Comparison of ENCODE assay signal across 21 cellular contexts in the genomic region with DNA sequence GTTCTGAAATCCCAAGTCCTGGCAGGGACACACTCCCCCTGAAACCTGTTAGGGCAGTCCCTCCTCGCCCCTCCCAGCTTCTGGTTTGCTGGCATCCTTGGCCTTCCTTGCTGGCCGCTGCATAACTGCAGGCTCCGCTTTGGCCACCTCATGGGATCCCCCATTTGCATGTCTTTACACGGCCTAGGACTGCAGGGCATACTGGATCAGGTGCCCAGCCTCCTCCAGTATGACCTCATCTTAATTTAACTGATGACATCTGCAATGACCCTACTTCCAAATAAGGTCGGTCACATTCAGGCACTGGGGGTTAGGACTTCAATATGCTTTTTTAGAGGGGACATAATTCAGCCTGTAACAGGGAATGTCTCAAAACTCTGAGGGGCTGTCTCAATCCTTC.
DNase-seq lines count a peak whose midpoint lies in the region; ATAC-seq and TF ChIP-seq lines count a peak whose summit lies in the region.
"Had no signal": no experiment of that assay in that cellular context is flagged by ENCODE, and none has a peak within 500 bp of the region (broad histone marks: within the 10 kb centered on the region; RNA-seq: fewer than 3 reads in every experiment).

No MANE protein-coding gene starts in this region.

- peaks cover 1% of the 10 kb centered on the region for H3K27me3 Mint-ChIP-seq in endodermal cell (ENCODE audit: insufficient read depth)
- peaks cover 39% of the 10 kb centered on the region for H3K27me3 Mint-ChIP-seq in activated CD4-positive, alpha-beta T cell treated with anti-CD3 and anti-CD28 coated beads, Interleukin-2, amount 10 ng/mL, durations not matched to agents 24 days and 14 days

- POLR2A ChIA-PET in PC-3 (lab: Charles Lee; ENCODE audit: unreplicated experiment) = no interaction called here

- H3K9me2 ChIP-seq in PC-3 (replicated peaks; ENCODE audit: low read length) = no peaks in the 10 kb centered on the region

- H3K4me2 ChIP-seq in PC-3 (ENCODE audit: low read length) = no peak overlapping the region

- H3K4me3 ChIP-seq in HUES64 (ENCODE audit: low read length) (no peak overlapping the region), endodermal cell (ENCODE audit: low read length) (no peak overlapping the region), PC-3 (ENCODE audit: low read length) (no peak overlapping the region)
- H3K4me3 ChIP-seq: breast epithelium, MG63, Peyer's patch had no signal

- H3K79me2 ChIP-seq in PC-3 (ENCODE audit: low read length) = no peaks in the 10 kb centered on the region

- H3K27me3 ChIP-seq in HUES64 (ENCODE audit: insufficient read depth, low read length) (no peaks in the 10 kb centered on the region), endodermal cell (ENCODE audit: control insufficient read depth, insufficient read depth, low read length, poor library complexity, severe bottlenecking) (no peaks in the 10 kb centered on the region), PC-3 (ENCODE audit: low read length) (peaks cover 22% of the 10 kb centered on the region)
- H3K27me3 ChIP-seq: BE2C, Peyer's patch had no signal

- H3K27ac Mint-ChIP-seq in endodermal cell = no peak overlapping the region
- H3K27ac Mint-ChIP-seq in activated CD4-positive, alpha-beta T cell treated with anti-CD3 and anti-CD28 coated beads, Interleukin-2, amount 10 ng/mL, durations not matched to agents 24 days and 14 days = no peak overlapping the region
- H3K27ac Mint-ChIP-seq: activated CD8-positive, alpha-beta T cell treated with anti-CD3 and anti-CD28 coated beads for 36 hours; stimulated activated effector memory CD8-positive, alpha-beta T cell treated with anti-CD3 and anti-CD28 coated beads, Interleukin-12 subunit alpha, Interleukin-12 subunit beta, amount 100 ng/mL, for 72 hours had no signal

- CTCF ChIA-PET in PC-3 (lab: Charles Lee) = no interaction called here

- no peak overlapping the region for H3K9ac ChIP-seq in HUES64 (ENCODE audit: low read depth, low read length)
- H3K9ac ChIP-seq in endodermal cell (ENCODE audit: extremely low read depth, low read length, poor library complexity, severe bottlenecking) = no peak overlapping the region
- H3K9ac ChIP-seq in PC-3 (ENCODE audit: low read length) = no peak overlapping the region

- DNase-seq in DMS53 (lab: John Stamatoyannopoulos, UW) (peak; percentile 55), endodermal cell (peak; percentile 85), islet precursor cell (peak; percentile 91), nucleus accumbens (lab: John Stamatoyannopoulos, UW) (no peak), NCI-H128 (lab: John Stamatoyannopoulos, UW; ENCODE audit: unreplicated experiment) (no peak), PC-3 (no peak)
- no peak for DNase-seq in activated CD4-positive, alpha-beta T cell treated with anti-CD3 and anti-CD28 coated beads, Interleukin-2, amount 10 ng/mL, durations not matched to agents 24 days and 14 days
- DNase-seq: activated CD8-positive, alpha-beta T cell treated with anti-CD3 and anti-CD28 coated beads for 36 hours; activated gamma-delta T cell treated with Interleukin-2 at 50 U/mL for 16 hours; activated T-cell treated with anti-CD3 and anti-CD28 coated beads for 4 hours; BE2C; effector memory CD4-positive, alpha-beta T cell; mesenchymal stem cell; MG63; NCI-H1436 treated with DMSO at 0.1 percent for 48 hours; NCI-H2171; NCI-H524; Peyer's patch had no signal

- H3K4me1 Mint-ChIP-seq in endodermal cell = peaks cover 4% of the 10 kb centered on the region
- H3K4me1 Mint-ChIP-seq in activated CD4-positive, alpha-beta T cell treated with anti-CD3 and anti-CD28 coated beads, Interleukin-2, amount 10 ng/mL, durations not matched to agents 24 days and 14 days = no peaks in the 10 kb centered on the region
- H3K4me1 Mint-ChIP-seq: stimulated activated effector memory CD8-positive, alpha-beta T cell treated with anti-CD3 and anti-CD28 coated beads, Interleukin-12 subunit alpha, Interleukin-12 subunit beta, amount 100 ng/mL, for 72 hours had no signal

- H3K36me3 ChIP-seq in HUES64 (ENCODE audit: insufficient read depth, low read length) (no peaks in the 10 kb centered on the region), endodermal cell (ENCODE audit: control insufficient read depth, insufficient read depth, low read length) (no peaks in the 10 kb centered on the region), PC-3 (ENCODE audit: low read depth, low read length) (no peaks in the 10 kb centered on the region)
- H3K36me3 ChIP-seq: BE2C, breast epithelium, MG63, Peyer's patch had no signal

- H3K4me3 Mint-ChIP-seq in endodermal cell = no peak overlapping the region
- no peak overlapping the region for H3K4me3 Mint-ChIP-seq in activated CD4-positive, alpha-beta T cell treated with anti-CD3 and anti-CD28 coated beads, Interleukin-2, amount 10 ng/mL, durations not matched to agents 24 days and 14 days
- H3K4me3 Mint-ChIP-seq: activated CD8-positive, alpha-beta T cell treated with anti-CD3 and anti-CD28 coated beads for 36 hours; stimulated activated effector memory CD8-positive, alpha-beta T cell treated with anti-CD3 and anti-CD28 coated beads, Interleukin-12 subunit alpha, Interleukin-12 subunit beta, amount 100 ng/mL, for 72 hours had no signal

- no peaks in the 10 kb centered on the region for H4K20me1 ChIP-seq in PC-3 (ENCODE audit: low read length)

- no peaks in the 10 kb centered on the region for H3K9me3 ChIP-seq in HUES64 (ENCODE audit: insufficient read depth, low read depth, low read length)
- no peaks in the 10 kb centered on the region for H3K9me3 ChIP-seq in endodermal cell (ENCODE audit: control insufficient read depth, low read length)
- no peaks in the 10 kb centered on the region for H3K9me3 ChIP-seq in PC-3 (ENCODE audit: low read length)
- H3K9me3 ChIP-seq: BE2C, breast epithelium, MG63, Peyer's patch had no signal

- 26% methylated on average over 5 of the region's 5 CpGs for WGBS in HUES64
- 67 to 69% methylated on average over 1 to 5 of the region's 5 CpGs for WGBS in endodermal cell (ENCODE audit: insufficient coverage in 1 of 2, insufficient read length in 1 of 2), 2 experiments

- H3K36me3 Mint-ChIP-seq in endodermal cell (ENCODE audit: low read depth) = no peaks in the 10 kb centered on the region
- H3K36me3 Mint-ChIP-seq in activated CD4-positive, alpha-beta T cell treated with anti-CD3 and anti-CD28 coated beads, Interleukin-2, amount 10 ng/mL, durations not matched to agents 24 days and 14 days (ENCODE audit: low read depth) = no peaks in the 10 kb centered on the region
- H3K36me3 Mint-ChIP-seq: stimulated activated effector memory CD8-positive, alpha-beta T cell treated with anti-CD3 and anti-CD28 coated beads, Interleukin-12 subunit alpha, Interleukin-12 subunit beta, amount 100 ng/mL, for 72 hours had no signal

- intact Hi-C loops in PC-3 (cut with micrococcal nuclease) = no loop called here
- intact Hi-C loops in activated CD4-positive, alpha-beta T cell treated with anti-CD3 and anti-CD28 coated beads, Interleukin-2, amount 10 ng/mL, durations not matched to agents 24 days and 14 days (cut with micrococcal nuclease) = no loop called here

- H3F3A ChIP-seq in PC-3 (ENCODE audit: low read length, unreplicated experiment) = no peaks in the 10 kb centered on the region

- no TSS peak for BruUV-seq in PC-3 (replicated peaks; lab: Mats Ljungman, UMichigan)

- ATAC-seq in PC-3 = no peak
- ATAC-seq: activated CD8-positive, alpha-beta T cell treated with anti-CD3 and anti-CD28 coated beads for 36 hours; stimulated activated effector memory CD8-positive, alpha-beta T cell treated with anti-CD3 and anti-CD28 coated beads, Interleukin-12 subunit alpha, Interleukin-12 subunit beta, amount 100 ng/mL, for 72 hours had no signal

- no peak overlapping the region for H2AFZ ChIP-seq in PC-3 (ENCODE audit: low read length)

- H3K9me3 Mint-ChIP-seq in endodermal cell = peaks cover 1% of the 10 kb centered on the region
- no peaks in the 10 kb centered on the region for H3K9me3 Mint-ChIP-seq in activated CD4-positive, alpha-beta T cell treated with anti-CD3 and anti-CD28 coated beads, Interleukin-2, amount 10 ng/mL, durations not matched to agents 24 days and 14 days
- H3K9me3 Mint-ChIP-seq: activated CD8-positive, alpha-beta T cell treated with anti-CD3 and anti-CD28 coated beads for 36 hours; stimulated activated effector memory CD8-positive, alpha-beta T cell treated with anti-CD3 and anti-CD28 coated beads, Interleukin-12 subunit alpha, Interleukin-12 subunit beta, amount 100 ng/mL, for 72 hours had no signal

- TF ChIP-seq CTCF in endodermal cell (conservative IDR thresholded peaks at IDR 0.05) (no peak), PC-3 (conservative IDR thresholded peaks at IDR 0.05; ENCODE audit: low read depth, low read length) (no peak)

- H3K4me1 ChIP-seq in HUES64 (ENCODE audit: insufficient read depth, low read length) = peaks cover 33% of the 10 kb centered on the region
- H3K4me1 ChIP-seq in endodermal cell (ENCODE audit: control insufficient read depth, insufficient read depth, low read length) = no peaks in the 10 kb centered on the region
- H3K4me1 ChIP-seq in PC-3 (ENCODE audit: insufficient read depth, low read length) = no peaks in the 10 kb centered on the region
- H3K4me1 ChIP-seq: BE2C, breast epithelium, Peyer's patch had no signal

- H3K27ac ChIP-seq in HUES64 (ENCODE audit: low read depth, low read length) (peak overlapping the region; percentile 70; the same call in 1 of the 2 replicates), endodermal cell (ENCODE audit: low read depth, low read length) (no peak overlapping the region), PC-3 (ENCODE audit: low read length) (no peak overlapping the region)
- H3K27ac ChIP-seq: breast epithelium, Peyer's patch had no signal

Comparison
In these comparisons a context has a peak if more than half of its experiments do, and no peak if none do; other contexts are left out.
1. DNase-seq: peak in DMS53 (single experiment), endodermal cell (single experiment) and islet precursor cell (single experiment); none in nucleus accumbens (0 of 56), NCI-H128 (single experiment), PC-3 (single experiment) and activated CD4-positive, alpha-beta T cell treated with anti-CD3 and anti-CD28 coated beads, Interleukin-2, amount 10 ng/mL, durations not matched to agents 24 days and 14 days (single experiment).